In genomic region chr19:19224852-19225494, GRCh38 we compare ENCODE assay signal across 1 cellular context.
TF ChIP-seq lines count a peak whose summit lies in the region.

No MANE protein-coding gene starts in this region.

TF ChIP-seq in HepG2, 621 proteins besides CTCF, POLR2A, EP300 and RAD21 (continued from another document and continues in another):
- no peak for TF ChIP-seq ZIK1 (CRISPR knock-in tag; IDR thresholded peaks at IDR 0.05; ENCODE audit: borderline replicate concordance, low read depth)
- no peak for TF ChIP-seq ZXDC (CRISPR knock-in tag; IDR thresholded peaks at IDR 0.05)
- TF ChIP-seq THAP7 (CRISPR knock-in tag; IDR thresholded peaks at IDR 0.05) = no peak
- no peak for TF ChIP-seq ZNF3 (CRISPR knock-in tag; IDR thresholded peaks at IDR 0.05)
- TF ChIP-seq ZBTB8A (CRISPR knock-in tag; IDR thresholded peaks at IDR 0.05; ENCODE audit: borderline replicate concordance, low read depth) = 0 out of 2 replicates have a peak, but pooled peaks have one; percentile 40
- no peak for TF ChIP-seq ZNF557 (CRISPR knock-in tag; IDR thresholded peaks at IDR 0.05)
- TF ChIP-seq MATR3 (CRISPR knock-in tag; IDR thresholded peaks at IDR 0.05) = no peak
- peak; percentile 40; the same call in 1 of the 2 replicates for TF ChIP-seq DMAP1 (CRISPR knock-in tag; IDR thresholded peaks at IDR 0.05)
- TF ChIP-seq ELF1 (CRISPR knock-in tag; IDR thresholded peaks at IDR 0.05) = 0 out of 2 replicates have a peak, but pooled peaks have one; percentile 43
- TF ChIP-seq HBP1 (CRISPR knock-in tag; IDR thresholded peaks at IDR 0.05; ENCODE audit: low read depth) = no peak
- no peak for TF ChIP-seq NR2F6 (IDR thresholded peaks at IDR 0.05)
- TF ChIP-seq NR2F6 (CRISPR knock-in tag; IDR thresholded peaks at IDR 0.05) = no peak
- no peak for TF ChIP-seq PBX3 (CRISPR knock-in tag; IDR thresholded peaks at IDR 0.05; ENCODE audit: borderline replicate concordance)
- TF ChIP-seq ATF2 (CRISPR knock-in tag; IDR thresholded peaks at IDR 0.05) = no peak
- TF ChIP-seq CBX1 (IDR thresholded peaks at IDR 0.05; ENCODE audit: low read depth) = no peak
- no peak for TF ChIP-seq ZNF674 (CRISPR knock-in tag; IDR thresholded peaks at IDR 0.05; ENCODE audit: low read depth)
- TF ChIP-seq PAF1 (CRISPR knock-in tag; IDR thresholded peaks at IDR 0.05) = no peak
- TF ChIP-seq ZHX2 (IDR thresholded peaks at IDR 0.05; ENCODE audit: low read depth) = no peak
- no peak for TF ChIP-seq ZHX2 (CRISPR knock-in tag; IDR thresholded peaks at IDR 0.05; ENCODE audit: borderline replicate concordance)
- TF ChIP-seq HMG20B (CRISPR knock-in tag; conservative IDR thresholded peaks at IDR 0.05) = no peak; the same call in 1 of the 2 replicates
- peak; percentile 6; the same call in 1 of the 2 replicates for TF ChIP-seq GABPA (IDR thresholded peaks at IDR 0.05; ENCODE audit: low read depth, low read length)
- TF ChIP-seq GABPA (CRISPR knock-in tag; IDR thresholded peaks at IDR 0.05; ENCODE audit: low read depth) = peak; percentile 47; the same call in 1 of the 2 replicates
- TF ChIP-seq POLR2G (IDR thresholded peaks at IDR 0.05; ENCODE audit: low read depth, low read length) = no peak
- TF ChIP-seq ZFP90 (CRISPR knock-in tag; IDR thresholded peaks at IDR 0.05; ENCODE audit: borderline replicate concordance) = no peak
- TF ChIP-seq CSRNP1 (CRISPR knock-in tag; IDR thresholded peaks at IDR 0.05) = no peak
- 0 out of 4 replicates have a peak, but pooled peaks of 1 of the 2 experiments have one; percentile 39 for TF ChIP-seq ATF4 (CRISPR knock-in tag; IDR thresholded peaks at IDR 0.05)
- TF ChIP-seq MBD4 (IDR thresholded peaks at IDR 0.05; ENCODE audit: borderline replicate concordance, low read length) = no peak
- no peak for TF ChIP-seq ZNF513 (CRISPR knock-in tag; conservative IDR thresholded peaks at IDR 0.05)
- no peak for TF ChIP-seq TRIM24 (CRISPR knock-in tag; IDR thresholded peaks at IDR 0.05)
- no peak for TF ChIP-seq PRDM4 (CRISPR knock-in tag; IDR thresholded peaks at IDR 0.05; ENCODE audit: borderline replicate concordance)
- TF ChIP-seq FOXC1 (CRISPR knock-in tag; IDR thresholded peaks at IDR 0.05; ENCODE audit: borderline replicate concordance) = no peak
